In the genomic region with DNA sequence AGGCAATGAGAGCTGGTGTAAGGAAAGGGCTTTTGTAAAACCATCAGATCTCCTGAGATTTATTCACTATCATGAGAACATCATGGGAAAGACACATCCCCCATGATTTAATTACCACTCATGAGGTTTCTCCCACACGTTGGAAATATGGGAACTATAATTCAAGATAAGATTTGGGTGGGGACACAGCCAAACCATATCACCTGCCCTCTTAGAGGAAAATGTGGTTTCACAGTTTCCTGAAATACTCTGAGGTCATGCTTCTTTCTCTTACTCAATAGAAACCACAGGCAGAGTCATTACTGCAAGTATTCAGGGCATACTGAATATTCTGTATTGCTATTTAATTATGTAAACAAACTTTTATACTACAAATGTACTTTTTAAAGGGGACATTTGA, we compare ENCODE assay signal across 1 cellular context.
TF ChIP-seq lines count a peak whose summit lies in the region.

No MANE protein-coding gene starts in this region.

TF ChIP-seq in IMR-90, 13 proteins besides CTCF, POLR2A, EP300 and RAD21:
- TF ChIP-seq RCOR1 (IDR thresholded peaks at IDR 0.05; ENCODE audit: insufficient replicate concordance, low read length) (no peak), MAZ (IDR thresholded peaks at IDR 0.05; ENCODE audit: borderline replicate concordance, low read depth, low read length) (no peak), FOS (IDR thresholded peaks at IDR 0.05; ENCODE audit: low read depth, low read length) (no peak), BHLHE40 (IDR thresholded peaks at IDR 0.05; ENCODE audit: low read depth, low read length) (no peak), SMC3 (IDR thresholded peaks at IDR 0.05; ENCODE audit: low read depth, low read length) (no peak), CEBPB (IDR thresholded peaks at IDR 0.05; ENCODE audit: low read depth, low read length) (no peak), MAFK (IDR thresholded peaks at IDR 0.05; ENCODE audit: low read depth, low read length) (no peak), RFX5 (IDR thresholded peaks at IDR 0.05; ENCODE audit: low read depth, low read length) (no peak), CHD1 (IDR thresholded peaks at IDR 0.05; ENCODE audit: low read depth, low read length) (no peak), MXI1 (IDR thresholded peaks at IDR 0.05; ENCODE audit: borderline replicate concordance, low read depth, low read length) (no peak), NFE2L2 (IDR thresholded peaks at IDR 0.05; ENCODE audit: low read depth, low read length) (no peak)
- TF ChIP-seq, protein P1, sequence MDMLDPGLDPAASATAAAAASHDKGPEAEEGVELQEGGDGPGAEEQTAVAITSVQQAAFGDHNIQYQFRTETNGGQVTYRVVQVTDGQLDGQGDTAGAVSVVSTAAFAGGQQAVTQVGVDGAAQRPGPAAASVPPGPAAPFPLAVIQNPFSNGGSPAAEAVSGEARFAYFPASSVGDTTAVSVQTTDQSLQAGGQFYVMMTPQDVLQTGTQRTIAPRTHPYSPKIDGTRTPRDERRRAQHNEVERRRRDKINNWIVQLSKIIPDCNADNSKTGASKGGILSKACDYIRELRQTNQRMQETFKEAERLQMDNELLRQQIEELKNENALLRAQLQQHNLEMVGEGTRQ (IDR thresholded peaks at IDR 0.05; ENCODE audit: low read depth, low read length): no peak
- TF ChIP-seq, protein P2, sequence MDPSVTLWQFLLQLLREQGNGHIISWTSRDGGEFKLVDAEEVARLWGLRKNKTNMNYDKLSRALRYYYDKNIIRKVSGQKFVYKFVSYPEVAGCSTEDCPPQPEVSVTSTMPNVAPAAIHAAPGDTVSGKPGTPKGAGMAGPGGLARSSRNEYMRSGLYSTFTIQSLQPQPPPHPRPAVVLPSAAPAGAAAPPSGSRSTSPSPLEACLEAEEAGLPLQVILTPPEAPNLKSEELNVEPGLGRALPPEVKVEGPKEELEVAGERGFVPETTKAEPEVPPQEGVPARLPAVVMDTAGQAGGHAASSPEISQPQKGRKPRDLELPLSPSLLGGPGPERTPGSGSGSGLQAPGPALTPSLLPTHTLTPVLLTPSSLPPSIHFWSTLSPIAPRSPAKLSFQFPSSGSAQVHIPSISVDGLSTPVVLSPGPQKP (IDR thresholded peaks at IDR 0.05; ENCODE audit: borderline replicate concordance, low read depth, low read length): no peak
